14 cellular contexts compared by ENCODE assay signal in genomic region chr17:76612977-76613851, GRCh38. TPM values are rescaled to one million over a fixed set of nuclear protein-coding genes. Genes with fewer than 3 reads are reported as not detected.
DNase-seq lines count a peak whose midpoint lies in the region; ATAC-seq and TF ChIP-seq lines count a peak whose summit lies in the region.
"Had no signal": no experiment of that assay in that cellular context is flagged by ENCODE, and none has a peak within 500 bp of the region (broad histone marks: within the 10 kb centered on the region; RNA-seq: fewer than 3 reads in every experiment).

No MANE protein-coding gene starts in this region.

- no peak overlapping the region for H3K4me3 ChIP-seq in PC-3 (ENCODE audit: low read length)
- H3K4me3 ChIP-seq in epithelial cell of esophagus (ENCODE audit: low read length) = no peak overlapping the region
- H3K4me3 ChIP-seq in osteoblast (ENCODE audit: insufficient read depth, low read length) = no peak overlapping the region

- H3K27ac Mint-ChIP-seq in HFFc6 (no peak overlapping the region), natural killer cell (peak overlapping the region in 1 of 2 donors; percentile 67)
- H3K27ac Mint-ChIP-seq: activated CD4-positive, alpha-beta memory T cell treated with anti-CD3 and anti-CD28 coated beads, Interleukin-2, amount 10 ng/mL, durations not matched to agents 7 days and 5 days; activated naive CD8-positive, alpha-beta T cell treated with anti-CD3 and anti-CD28 coated beads, Interleukin-2, amount 10 ng/mL, durations not matched to agents 7 days and 5 days; mesothelial cell of epicardium had no signal

- H3K27ac ChIP-seq in PC-3 (ENCODE audit: low read length) = no peak overlapping the region
- no peak overlapping the region for H3K27ac ChIP-seq in osteoblast (ENCODE audit: low read depth, low read length)

- no peak overlapping the region for H2AFZ ChIP-seq in PC-3 (ENCODE audit: low read length)
- no peak overlapping the region for H2AFZ ChIP-seq in osteoblast (ENCODE audit: low read length)

- ATAC-seq in PC-3 = peak; percentile 24; the same call in 1 of the 2 replicates
- peak in 1 of 3 donors; percentile 45 for ATAC-seq in natural killer cell
- no peak for ATAC-seq in HG02759 (IDR thresholded peaks at IDR 0.05; ENCODE audit: unreplicated experiment)
- no peak for ATAC-seq in HG03097 (IDR thresholded peaks at IDR 0.05; ENCODE audit: low FRiP score, unreplicated experiment)

- H3K9me3 ChIP-seq in PC-3 (ENCODE audit: low read length) = no peaks in the 10 kb centered on the region
- no peaks in the 10 kb centered on the region for H3K9me3 ChIP-seq in osteoblast (ENCODE audit: low read depth, low read length)

- TF ChIP-seq CTCF in HFFc6 (IDR thresholded peaks at IDR 0.05) = no peak
- TF ChIP-seq CTCF in PC-3 (conservative IDR thresholded peaks at IDR 0.05; ENCODE audit: low read depth, low read length) = peak; percentile 18; the same call in 1 of the 2 replicates
- peak; percentile 42 for TF ChIP-seq CTCF in epithelial cell of esophagus (IDR thresholded peaks at IDR 0.05; ENCODE audit: insufficient read depth, low read depth, low read length, missing control alignments)
- no peak for TF ChIP-seq CTCF in natural killer cell (IDR thresholded peaks at IDR 0.05)
- no peak for TF ChIP-seq CTCF in osteoblast (IDR thresholded peaks at IDR 0.05; ENCODE audit: extremely low read depth, low read depth, low read length)

- H3K9me3 Mint-ChIP-seq in HFFc6 = peaks cover 11% of the 10 kb centered on the region
- no peaks in the 10 kb centered on the region for H3K9me3 Mint-ChIP-seq in natural killer cell
- H3K9me3 Mint-ChIP-seq: activated CD4-positive, alpha-beta memory T cell treated with anti-CD3 and anti-CD28 coated beads, Interleukin-2, amount 10 ng/mL, durations not matched to agents 7 days and 5 days; activated naive CD8-positive, alpha-beta T cell treated with anti-CD3 and anti-CD28 coated beads, Interleukin-2, amount 10 ng/mL, durations not matched to agents 7 days and 5 days; mesothelial cell of epicardium had no signal

- H3F3A ChIP-seq in PC-3 (ENCODE audit: low read length, unreplicated experiment) = no peaks in the 10 kb centered on the region

- H3K36me3 Mint-ChIP-seq in HFFc6 (ENCODE audit: low read depth) = no peaks in the 10 kb centered on the region
- no peaks in the 10 kb centered on the region for H3K36me3 Mint-ChIP-seq in natural killer cell
- H3K36me3 Mint-ChIP-seq: activated naive CD8-positive, alpha-beta T cell treated with anti-CD3 and anti-CD28 coated beads, Interleukin-2, amount 10 ng/mL, durations not matched to agents 7 days and 5 days; mesothelial cell of epicardium had no signal

- intact Hi-C loops in PC-3 (cut with micrococcal nuclease) (no loop called here), natural killer cell (cut with micrococcal nuclease) (no loop called here)

- H3K4me1 ChIP-seq in PC-3 (ENCODE audit: insufficient read depth, low read length) (no peaks in the 10 kb centered on the region), osteoblast (ENCODE audit: insufficient read depth, low read length) (no peaks in the 10 kb centered on the region)

- H3K4me1 Mint-ChIP-seq in HFFc6 (ENCODE audit: low read depth) (no peaks in the 10 kb centered on the region), natural killer cell (peaks cover 5 to 17% of the 10 kb centered on the region in 2 donors)
- H3K4me1 Mint-ChIP-seq: mesothelial cell of epicardium had no signal

- H3K4me2 ChIP-seq in PC-3 (ENCODE audit: low read length) = no peak overlapping the region
- no peak overlapping the region for H3K4me2 ChIP-seq in osteoblast (ENCODE audit: insufficient read depth, low read length)

- H3K27me3 Mint-ChIP-seq in HFFc6 (ENCODE audit: insufficient read depth) (peaks cover 37% of the 10 kb centered on the region), natural killer cell (ENCODE audit: low read depth in 2 of 2) (no peaks in the 10 kb centered on the region)

- H3K27me3 ChIP-seq in PC-3 (ENCODE audit: low read length) (no peaks in the 10 kb centered on the region), osteoblast (ENCODE audit: insufficient read depth, low read length) (no peaks in the 10 kb centered on the region)

- POLR2A ChIA-PET in PC-3 (lab: Charles Lee; ENCODE audit: unreplicated experiment) = no interaction called here

- H3K36me3 ChIP-seq in PC-3 (ENCODE audit: low read depth, low read length) (no peaks in the 10 kb centered on the region), osteoblast (ENCODE audit: insufficient read depth, low read length) (no peaks in the 10 kb centered on the region)

- no peaks in the 10 kb centered on the region for H3K79me2 ChIP-seq in PC-3 (ENCODE audit: low read length)
- no peaks in the 10 kb centered on the region for H3K79me2 ChIP-seq in osteoblast (ENCODE audit: insufficient read depth, low read length)

- CTCF ChIA-PET in PC-3 (lab: Charles Lee) = no interaction called here

- no peaks in the 10 kb centered on the region for H3K9me2 ChIP-seq in PC-3 (replicated peaks; ENCODE audit: low read length)

- no peak overlapping the region for H3K9ac ChIP-seq in PC-3 (ENCODE audit: low read length)

- no TSS peak for BruUV-seq in PC-3 (replicated peaks; lab: Mats Ljungman, UMichigan)

- H3K4me3 Mint-ChIP-seq in HFFc6 (no peak overlapping the region), natural killer cell (peak overlapping the region; percentile 72)
- H3K4me3 Mint-ChIP-seq: activated CD4-positive, alpha-beta memory T cell treated with anti-CD3 and anti-CD28 coated beads, Interleukin-2, amount 10 ng/mL, durations not matched to agents 7 days and 5 days; activated naive CD8-positive, alpha-beta T cell treated with anti-CD3 and anti-CD28 coated beads, Interleukin-2, amount 10 ng/mL, durations not matched to agents 7 days and 5 days; mesothelial cell of epicardium had no signal

- H4K20me1 ChIP-seq in PC-3 (ENCODE audit: low read length) (no peaks in the 10 kb centered on the region), osteoblast (ENCODE audit: insufficient read depth, low read length) (no peaks in the 10 kb centered on the region)

- DNase-seq in HFFc6 = peak; percentile 18
- DNase-seq in PC-3 = no peak
- peak; percentile 80 for DNase-seq in epithelial cell of esophagus (ENCODE audit: low read depth)
- DNase-seq in natural killer cell = no peak
- no peak for DNase-seq in NCI-H1105 (lab: John Stamatoyannopoulos, UW)
- no peak for DNase-seq in osteoblast (ENCODE audit: insufficient read length, low spot score, missing footprints)
- DNase-seq: activated CD4-positive, alpha-beta memory T cell treated with anti-CD3 and anti-CD28 coated beads, Interleukin-2, amount 10 ng/mL, durations not matched to agents 7 days and 5 days; activated naive CD8-positive, alpha-beta T cell treated with anti-CD3 and anti-CD28 coated beads, Interleukin-2, amount 10 ng/mL, durations not matched to agents 7 days and 5 days; dermis blood vessel endothelial cell had no signal

RNA-seq across cellular contexts. Expression of gene ST6GALNAC2, which starts 27.6 kb away (rescaled TPM):
- total RNA-seq in HFFc6 (2021; fragmentation: NEBNext Ultra II Directional; extraction: Animal tissue kit (Norgen Biotek cat#: 25700)) = under 1 TPM in 5 of 6 experiments, not detected in 1; 0.20 to 0.71 (median 0.34) TPM
- 1.0 and 6.4 TPM in 2 replicates for total RNA-seq in PC-3 (2014; rRNA removed)
- total RNA-seq in natural killer cell = under 1 TPM in 1 of 3 donors, not detected in 2; 0.65 TPM
- 0.36 and 0.59 TPM in 2 replicates for total RNA-seq in osteoblast
- total RNA-seq: frontal cortex; T-helper 1 cell treated with Interleukin-12 subunit alpha and Interleukin-12 subunit beta and Interleukin-4 antibody, amounts not matched to agents 30 ng/mL and 1 ng/mL, for 36 hours had no signal

RNA-seq across cellular contexts. Expression of gene ST6GALNAC1, which starts 30.3 kb away (rescaled TPM):
- total RNA-seq in HFFc6 (2021; fragmentation: NEBNext Ultra II Directional; extraction: Animal tissue kit (Norgen Biotek cat#: 25700)) = not detected
- total RNA-seq in PC-3 (2014; rRNA removed) (2.6 and 4.1 TPM in 2 replicates), natural killer cell (1 to 10 TPM in 1 of 3 donors, not detected in 2; 1.0 TPM), osteoblast (0.72 TPM in 1 of 2 replicates, not detected in the other)
- total RNA-seq: activated naive CD8-positive, alpha-beta T cell treated with anti-CD3 and anti-CD28 coated beads, Interleukin-2, amount 10 ng/mL, durations not matched to agents 7 days and 5 days; dermis blood vessel endothelial cell had no signal

Comparison
In these comparisons a context has a peak if more than half of its experiments do, and no peak if none do; other contexts are left out.
1. DNase-seq: peak in HFFc6 (single experiment) and epithelial cell of esophagus (single experiment); none in PC-3 (single experiment), natural killer cell (single experiment), NCI-H1105 (single experiment) and osteoblast (single experiment).
2. CTCF ChIP-seq: peak in PC-3 (single experiment) and epithelial cell of esophagus (single experiment); none in HFFc6 (single experiment), natural killer cell (single experiment) and osteoblast (single experiment).